ENCODE assay signal across 1 cellular context in the genomic region with DNA sequence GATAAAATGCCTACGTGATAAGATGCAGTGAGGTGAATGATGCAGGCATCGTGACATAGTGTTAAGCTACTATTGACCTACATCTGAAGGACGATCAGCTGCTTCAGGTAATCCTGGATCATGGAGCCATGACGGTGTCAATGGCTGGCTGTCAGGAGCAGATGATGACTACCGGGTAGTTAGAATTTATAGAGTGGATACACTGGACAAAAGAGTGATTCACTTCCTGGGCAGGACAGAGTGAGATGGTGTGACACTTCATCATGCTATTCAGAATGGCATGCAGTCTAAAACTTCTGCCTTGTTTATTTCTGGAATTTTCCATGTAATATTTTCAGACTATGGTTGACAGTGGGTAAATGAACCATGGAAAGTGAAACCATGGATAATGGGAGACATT.
TF ChIP-seq lines count a peak whose summit lies in the region.

No MANE protein-coding gene starts in this region.

TF ChIP-seq in SK-N-SH, 30 proteins besides CTCF, POLR2A, EP300 and RAD21 (continued from another document):
- TF ChIP-seq FOXJ3 (CRISPR knock-in tag; IDR thresholded peaks at IDR 0.05) (no peak), CHD2 (IDR thresholded peaks at IDR 0.05; ENCODE audit: low read length, partially characterized antibody) (no peak), NRF1 (IDR thresholded peaks at IDR 0.05; ENCODE audit: low read depth, low read length) (no peak), TAF1 (IDR thresholded peaks at IDR 0.05; ENCODE audit: borderline replicate concordance, low read depth, low read length) (no peak), MEF2A (IDR thresholded peaks at IDR 0.05; ENCODE audit: borderline replicate concordance, low read depth) (no peak), SMC3 (IDR thresholded peaks at IDR 0.05; ENCODE audit: low read depth, low read length) (no peak), FOXM1 (IDR thresholded peaks at IDR 0.05; ENCODE audit: low read depth) (no peak), TCF12 (IDR thresholded peaks at IDR 0.05) (peak; percentile 36; the same call in 1 of the 2 replicates), TEAD4 (IDR thresholded peaks at IDR 0.05; ENCODE audit: borderline replicate concordance, insufficient read depth) (no peak), MXI1 (IDR thresholded peaks at IDR 0.05; ENCODE audit: low read depth, low read length) (no peak), ELF1 (IDR thresholded peaks at IDR 0.05) (no peak), POLR2AphosphoS5 (IDR thresholded peaks at IDR 0.05; ENCODE audit: low read depth, low read length) (no peak), RFX5 (IDR thresholded peaks at IDR 0.05; ENCODE audit: low read length) (no peak), FOSL2 (IDR thresholded peaks at IDR 0.05; ENCODE audit: borderline replicate concordance, low read depth) (peak; percentile 62; the same call in 1 of the 2 replicates), RXRA (IDR thresholded peaks at IDR 0.05; ENCODE audit: borderline replicate concordance, low read depth) (no peak)
- TF ChIP-seq, protein P1, sequence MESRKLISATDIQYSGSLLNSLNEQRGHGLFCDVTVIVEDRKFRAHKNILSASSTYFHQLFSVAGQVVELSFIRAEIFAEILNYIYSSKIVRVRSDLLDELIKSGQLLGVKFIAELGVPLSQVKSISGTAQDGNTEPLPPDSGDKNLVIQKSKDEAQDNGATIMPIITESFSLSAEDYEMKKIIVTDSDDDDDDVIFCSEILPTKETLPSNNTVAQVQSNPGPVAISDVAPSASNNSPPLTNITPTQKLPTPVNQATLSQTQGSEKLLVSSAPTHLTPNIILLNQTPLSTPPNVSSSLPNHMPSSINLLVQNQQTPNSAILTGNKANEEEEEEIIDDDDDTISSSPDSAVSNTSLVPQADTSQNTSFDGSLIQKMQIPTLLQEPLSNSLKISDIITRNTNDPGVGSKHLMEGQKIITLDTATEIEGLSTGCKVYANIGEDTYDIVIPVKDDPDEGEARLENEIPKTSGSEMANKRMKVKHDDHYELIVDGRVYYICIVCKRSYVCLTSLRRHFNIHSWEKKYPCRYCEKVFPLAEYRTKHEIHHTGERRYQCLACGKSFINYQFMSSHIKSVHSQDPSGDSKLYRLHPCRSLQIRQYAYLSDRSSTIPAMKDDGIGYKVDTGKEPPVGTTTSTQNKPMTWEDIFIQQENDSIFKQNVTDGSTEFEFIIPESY (IDR thresholded peaks at IDR 0.05; ENCODE audit: borderline replicate concordance, low read depth) = no peak
- TF ChIP-seq, protein P2, sequence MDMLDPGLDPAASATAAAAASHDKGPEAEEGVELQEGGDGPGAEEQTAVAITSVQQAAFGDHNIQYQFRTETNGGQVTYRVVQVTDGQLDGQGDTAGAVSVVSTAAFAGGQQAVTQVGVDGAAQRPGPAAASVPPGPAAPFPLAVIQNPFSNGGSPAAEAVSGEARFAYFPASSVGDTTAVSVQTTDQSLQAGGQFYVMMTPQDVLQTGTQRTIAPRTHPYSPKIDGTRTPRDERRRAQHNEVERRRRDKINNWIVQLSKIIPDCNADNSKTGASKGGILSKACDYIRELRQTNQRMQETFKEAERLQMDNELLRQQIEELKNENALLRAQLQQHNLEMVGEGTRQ (IDR thresholded peaks at IDR 0.05; ENCODE audit: borderline replicate concordance, low read depth, low read length) = no peak
- TF ChIP-seq, protein P3, sequence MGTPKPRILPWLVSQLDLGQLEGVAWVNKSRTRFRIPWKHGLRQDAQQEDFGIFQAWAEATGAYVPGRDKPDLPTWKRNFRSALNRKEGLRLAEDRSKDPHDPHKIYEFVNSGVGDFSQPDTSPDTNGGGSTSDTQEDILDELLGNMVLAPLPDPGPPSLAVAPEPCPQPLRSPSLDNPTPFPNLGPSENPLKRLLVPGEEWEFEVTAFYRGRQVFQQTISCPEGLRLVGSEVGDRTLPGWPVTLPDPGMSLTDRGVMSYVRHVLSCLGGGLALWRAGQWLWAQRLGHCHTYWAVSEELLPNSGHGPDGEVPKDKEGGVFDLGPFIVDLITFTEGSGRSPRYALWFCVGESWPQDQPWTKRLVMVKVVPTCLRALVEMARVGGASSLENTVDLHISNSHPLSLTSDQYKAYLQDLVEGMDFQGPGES (IDR thresholded peaks at IDR 0.05; ENCODE audit: low read depth, low read length) = no peak
- TF ChIP-seq, protein P4, sequence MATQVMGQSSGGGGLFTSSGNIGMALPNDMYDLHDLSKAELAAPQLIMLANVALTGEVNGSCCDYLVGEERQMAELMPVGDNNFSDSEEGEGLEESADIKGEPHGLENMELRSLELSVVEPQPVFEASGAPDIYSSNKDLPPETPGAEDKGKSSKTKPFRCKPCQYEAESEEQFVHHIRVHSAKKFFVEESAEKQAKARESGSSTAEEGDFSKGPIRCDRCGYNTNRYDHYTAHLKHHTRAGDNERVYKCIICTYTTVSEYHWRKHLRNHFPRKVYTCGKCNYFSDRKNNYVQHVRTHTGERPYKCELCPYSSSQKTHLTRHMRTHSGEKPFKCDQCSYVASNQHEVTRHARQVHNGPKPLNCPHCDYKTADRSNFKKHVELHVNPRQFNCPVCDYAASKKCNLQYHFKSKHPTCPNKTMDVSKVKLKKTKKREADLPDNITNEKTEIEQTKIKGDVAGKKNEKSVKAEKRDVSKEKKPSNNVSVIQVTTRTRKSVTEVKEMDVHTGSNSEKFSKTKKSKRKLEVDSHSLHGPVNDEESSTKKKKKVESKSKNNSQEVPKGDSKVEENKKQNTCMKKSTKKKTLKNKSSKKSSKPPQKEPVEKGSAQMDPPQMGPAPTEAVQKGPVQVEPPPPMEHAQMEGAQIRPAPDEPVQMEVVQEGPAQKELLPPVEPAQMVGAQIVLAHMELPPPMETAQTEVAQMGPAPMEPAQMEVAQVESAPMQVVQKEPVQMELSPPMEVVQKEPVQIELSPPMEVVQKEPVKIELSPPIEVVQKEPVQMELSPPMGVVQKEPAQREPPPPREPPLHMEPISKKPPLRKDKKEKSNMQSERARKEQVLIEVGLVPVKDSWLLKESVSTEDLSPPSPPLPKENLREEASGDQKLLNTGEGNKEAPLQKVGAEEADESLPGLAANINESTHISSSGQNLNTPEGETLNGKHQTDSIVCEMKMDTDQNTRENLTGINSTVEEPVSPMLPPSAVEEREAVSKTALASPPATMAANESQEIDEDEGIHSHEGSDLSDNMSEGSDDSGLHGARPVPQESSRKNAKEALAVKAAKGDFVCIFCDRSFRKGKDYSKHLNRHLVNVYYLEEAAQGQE (IDR thresholded peaks at IDR 0.05; ENCODE audit: low read depth, low read length) = no peak
- TF ChIP-seq, protein P5, sequence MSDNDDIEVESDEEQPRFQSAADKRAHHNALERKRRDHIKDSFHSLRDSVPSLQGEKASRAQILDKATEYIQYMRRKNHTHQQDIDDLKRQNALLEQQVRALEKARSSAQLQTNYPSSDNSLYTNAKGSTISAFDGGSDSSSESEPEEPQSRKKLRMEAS (IDR thresholded peaks at IDR 0.05; ENCODE audit: low read depth) = no peak
TF ChIP-seq in SK-N-SH: peak in this region for 4.
